2 cellular contexts compared by ENCODE assay signal in genomic region chr2:231410293-231411004, GRCh38.
TF ChIP-seq lines count a peak whose summit lies in the region.

No MANE protein-coding gene starts in this region.

TF ChIP-seq in HEK293T, 16 proteins besides CTCF, POLR2A, EP300 and RAD21:
- TF ChIP-seq L3MBTL2 (conservative IDR thresholded peaks at IDR 0.05) (no peak), TARDBP (IDR thresholded peaks at IDR 0.05) (no peak), ELF4 (IDR thresholded peaks at IDR 0.05) (no peak), NFRKB (IDR thresholded peaks at IDR 0.05) (no peak), SP1 (IDR thresholded peaks at IDR 0.05) (no peak), ARNT (IDR thresholded peaks at IDR 0.05) (no peak), FOXA1 (IDR thresholded peaks at IDR 0.05) (no peak), LEF1 (IDR thresholded peaks at IDR 0.05; ENCODE audit: borderline replicate concordance) (no peak), PKNOX1 (IDR thresholded peaks at IDR 0.05) (no peak), HDGF (IDR thresholded peaks at IDR 0.05; ENCODE audit: borderline replicate concordance) (no peak), CTBP1 (IDR thresholded peaks at IDR 0.05; ENCODE audit: borderline replicate concordance) (no peak), FOXK2 (IDR thresholded peaks at IDR 0.05) (no peak), BHLHE40 (IDR thresholded peaks at IDR 0.05; ENCODE audit: borderline replicate concordance) (no peak), FOXM1 (IDR thresholded peaks at IDR 0.05; ENCODE audit: borderline replicate concordance) (no peak), SUZ12 (IDR thresholded peaks at IDR 0.05) (no peak)

TF ChIP-seq in GM12878, 131 proteins besides CTCF, POLR2A, EP300 and RAD21:
- TF ChIP-seq ZBTB4 (CRISPR knock-in tag; IDR thresholded peaks at IDR 0.05) (no peak), PAX5 (IDR thresholded peaks at IDR 0.05; ENCODE audit: borderline replicate concordance, low read depth, low read length) (no peak), CBX5 (IDR thresholded peaks at IDR 0.05; ENCODE audit: low read depth) (peak; percentile 63; the same call in 1 of the 2 replicates), ZNF217 (IDR thresholded peaks at IDR 0.05) (no peak), SREBF2 (IDR thresholded peaks at IDR 0.05; ENCODE audit: low read length) (no peak), RAD51 (IDR thresholded peaks at IDR 0.05) (no peak)
